ENCODE assay signal across 16 cellular contexts in the genomic region with DNA sequence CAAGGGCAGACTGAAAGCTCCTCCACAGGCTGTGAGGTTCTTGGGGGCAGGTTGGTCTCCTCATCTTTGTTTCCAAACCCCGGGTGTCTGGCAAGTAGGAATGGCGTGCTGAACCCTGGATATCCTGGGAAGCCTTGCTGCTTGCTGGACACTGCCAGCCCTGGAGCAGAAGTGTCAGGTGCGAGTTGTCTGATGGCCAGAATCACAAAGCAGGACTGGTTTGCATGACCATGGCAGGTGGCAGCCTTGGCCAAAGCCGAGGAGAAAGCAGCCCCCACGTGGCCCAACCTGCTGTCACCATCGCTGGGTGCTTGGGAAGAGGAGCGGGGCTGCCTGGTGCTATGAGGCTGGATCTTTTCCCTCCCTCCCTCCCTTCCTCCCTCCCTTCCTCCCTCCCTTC.
"Had no signal": no experiment of that assay in that cellular context is flagged by ENCODE, and none has a peak within 500 bp of the region (broad histone marks: within the 10 kb centered on the region; RNA-seq: fewer than 3 reads in every experiment).

No MANE protein-coding gene starts in this region.

- H3K27me3 ChIP-seq: ascending aorta, thyroid gland had no signal

- DNase-seq: activated CD4-positive, alpha-beta T cell treated with anti-CD3 and anti-CD28 coated beads for 4 hours; activated CD8-positive, alpha-beta T cell treated with anti-CD3 and anti-CD28 coated beads, Interleukin-2, amount 10 ng/mL, durations not matched to agents 7 days and 5 days; activated gamma-delta T cell; cortex of kidney; immature natural killer cell; left colon; occipital lobe; stimulated activated CD4-positive, alpha-beta T cell treated with anti-CD3 and anti-CD28 coated beads, Interleukin-15, amount 100 ng/mL, for 24 hours; stimulated activated CD4-positive, alpha-beta T cell treated with anti-CD3 and anti-CD28 coated beads, Interleukin-4, amount 100 ng/mL, for 4 hours; thyroid gland had no signal

- H3K27ac ChIP-seq: ascending aorta, SK-N-MC, thyroid gland, VCaP had no signal

- H3K4me3 ChIP-seq: ascending aorta, SK-N-MC, thyroid gland had no signal

- H3K36me3 ChIP-seq: ascending aorta, thyroid gland had no signal

- ATAC-seq: activated CD8-positive, alpha-beta T cell treated with anti-CD3 and anti-CD28 coated beads, Interleukin-2, amount 10 ng/mL, durations not matched to agents 7 days and 5 days; esophagus mucosa; left colon; natural killer cell treated with Interleukin-12 subunit alpha and Interleukin-12 subunit beta and Interleukin-15 and Interleukin-18, amount 100 ng/mL, for 72 hours; T-cell had no signal

- H3K4me1 ChIP-seq: ascending aorta, thyroid gland had no signal

- H3K9me3 ChIP-seq: ascending aorta, thyroid gland had no signal
